In the genomic region with DNA sequence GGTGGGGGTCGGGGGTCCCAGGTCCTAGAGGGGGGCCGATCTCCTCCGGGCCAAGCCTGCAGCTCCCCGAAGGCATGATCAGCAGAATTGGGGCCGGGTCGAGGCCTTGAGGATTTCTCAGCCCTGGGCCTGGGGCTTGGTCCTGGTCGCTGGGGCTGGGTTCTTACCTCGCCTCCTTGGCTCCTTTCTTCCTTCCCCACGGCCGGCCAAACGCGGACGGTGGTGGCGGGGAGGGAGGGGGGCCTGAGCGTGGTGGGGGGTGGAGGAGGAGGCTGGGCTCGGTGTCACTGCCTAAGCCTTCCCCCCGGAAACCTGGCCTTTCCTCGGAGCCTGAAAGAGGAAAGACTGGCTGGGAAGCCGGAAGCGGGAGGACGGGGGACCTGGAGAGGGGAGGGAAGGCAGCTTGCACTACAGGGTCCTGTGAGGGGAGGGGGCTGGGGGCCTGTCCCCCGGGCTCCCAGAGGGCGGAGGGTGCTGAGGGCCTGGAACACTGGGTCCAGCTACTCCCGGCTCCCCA, we compare ENCODE assay signal across 1 cellular context.
TF ChIP-seq lines count a peak whose summit lies in the region.

A gene with protein sequence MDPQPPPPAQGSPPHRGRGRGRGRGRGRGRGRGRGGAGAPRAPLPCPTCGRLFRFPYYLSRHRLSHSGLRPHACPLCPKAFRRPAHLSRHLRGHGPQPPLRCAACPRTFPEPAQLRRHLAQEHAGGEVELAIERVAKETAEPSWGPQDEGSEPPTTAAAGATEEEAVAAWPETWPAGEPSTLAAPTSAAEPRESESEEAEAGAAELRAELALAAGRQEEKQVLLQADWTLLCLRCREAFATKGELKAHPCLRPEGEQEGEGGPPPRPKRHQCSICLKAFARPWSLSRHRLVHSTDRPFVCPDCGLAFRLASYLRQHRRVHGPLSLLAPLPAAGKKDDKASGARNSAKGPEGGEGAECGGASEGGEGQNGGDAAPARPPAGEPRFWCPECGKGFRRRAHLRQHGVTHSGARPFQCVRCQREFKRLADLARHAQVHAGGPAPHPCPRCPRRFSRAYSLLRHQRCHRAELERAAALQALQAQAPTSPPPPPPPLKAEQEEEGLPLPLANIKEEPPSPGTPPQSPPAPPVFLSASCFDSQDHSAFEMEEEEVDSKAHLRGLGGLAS (minus strand): TSS at position 221 of the 517 bp plus-strand sequence. CDS start 1,209 bp downstream, outside the sequence.

TF ChIP-seq in HEK293, 187 proteins besides CTCF, POLR2A, EP300 and RAD21 (continued from another document and continues in another):
- TF ChIP-seq, protein P1, sequence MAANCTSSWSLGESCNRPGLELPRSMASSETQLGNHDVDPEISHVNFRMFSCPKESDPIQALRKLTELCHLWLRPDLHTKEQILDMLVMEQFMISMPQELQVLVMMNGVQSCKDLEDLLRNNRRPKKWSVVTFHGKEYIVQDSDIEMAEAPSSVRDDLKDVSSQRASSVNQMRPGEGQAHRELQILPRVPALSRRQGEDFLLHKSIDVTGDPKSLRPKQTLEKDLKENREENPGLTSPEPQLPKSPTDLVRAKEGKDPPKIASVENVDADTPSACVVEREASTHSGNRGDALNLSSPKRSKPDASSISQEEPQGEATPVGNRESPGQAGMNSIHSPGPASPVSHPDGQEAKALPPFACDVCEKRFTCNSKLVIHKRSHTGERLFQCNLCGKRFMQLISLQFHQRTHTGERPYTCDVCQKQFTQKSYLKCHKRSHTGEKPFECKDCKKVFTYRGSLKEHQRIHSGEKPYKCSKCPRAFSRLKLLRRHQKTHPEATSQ (tag by site-specific recombination; IDR thresholded peaks at IDR 0.05) = 0 out of 2 replicates have a peak, but pooled peaks have one; percentile 26
- TF ChIP-seq TRIM28 (IDR thresholded peaks at IDR 0.05; ENCODE audit: borderline replicate concordance, low read length) (no peak), ZNF555 (tag by site-specific recombination; conservative IDR thresholded peaks at IDR 0.05) (no peak), ZNF76 (tag by site-specific recombination; IDR thresholded peaks at IDR 0.05; ENCODE audit: borderline replicate concordance, low read depth) (peak; percentile 31; the same call in 1 of the 2 replicates), SP7 (tag by site-specific recombination; IDR thresholded peaks at IDR 0.05) (peak; percentile 53), SALL2 (tag by site-specific recombination; IDR thresholded peaks at IDR 0.05; ENCODE audit: borderline replicate concordance) (no peak), ZNF112 (tag by site-specific recombination; IDR thresholded peaks at IDR 0.05) (no peak), ZNF223 (tag by site-specific recombination; IDR thresholded peaks at IDR 0.05) (no peak), ZNF404 (tag by site-specific recombination; IDR thresholded peaks at IDR 0.05) (no peak), ZBTB7A (tag by site-specific recombination; IDR thresholded peaks at IDR 0.05; ENCODE audit: low read depth) (no peak), ZNF37A (tag by site-specific recombination; IDR thresholded peaks at IDR 0.05) (no peak), MYNN (tag by site-specific recombination; IDR thresholded peaks at IDR 0.05; ENCODE audit: borderline replicate concordance) (no peak), SP2 (tag by site-specific recombination; IDR thresholded peaks at IDR 0.05) (peak; percentile 54), IKZF3 (tag by site-specific recombination; IDR thresholded peaks at IDR 0.05) (peak; percentile 94), ZNF48 (tag by site-specific recombination; IDR thresholded peaks at IDR 0.05) (no peak), ZNF132 (tag by site-specific recombination; IDR thresholded peaks at IDR 0.05; ENCODE audit: borderline replicate concordance) (no peak), FEZF1 (tag by site-specific recombination; IDR thresholded peaks at IDR 0.05) (no peak), HOXA7 (CRISPR knock-in tag; IDR thresholded peaks at IDR 0.05; ENCODE audit: borderline replicate concordance) (no peak), ZBTB1 (tag by site-specific recombination; IDR thresholded peaks at IDR 0.05) (no peak)
- TF ChIP-seq, protein P2, sequence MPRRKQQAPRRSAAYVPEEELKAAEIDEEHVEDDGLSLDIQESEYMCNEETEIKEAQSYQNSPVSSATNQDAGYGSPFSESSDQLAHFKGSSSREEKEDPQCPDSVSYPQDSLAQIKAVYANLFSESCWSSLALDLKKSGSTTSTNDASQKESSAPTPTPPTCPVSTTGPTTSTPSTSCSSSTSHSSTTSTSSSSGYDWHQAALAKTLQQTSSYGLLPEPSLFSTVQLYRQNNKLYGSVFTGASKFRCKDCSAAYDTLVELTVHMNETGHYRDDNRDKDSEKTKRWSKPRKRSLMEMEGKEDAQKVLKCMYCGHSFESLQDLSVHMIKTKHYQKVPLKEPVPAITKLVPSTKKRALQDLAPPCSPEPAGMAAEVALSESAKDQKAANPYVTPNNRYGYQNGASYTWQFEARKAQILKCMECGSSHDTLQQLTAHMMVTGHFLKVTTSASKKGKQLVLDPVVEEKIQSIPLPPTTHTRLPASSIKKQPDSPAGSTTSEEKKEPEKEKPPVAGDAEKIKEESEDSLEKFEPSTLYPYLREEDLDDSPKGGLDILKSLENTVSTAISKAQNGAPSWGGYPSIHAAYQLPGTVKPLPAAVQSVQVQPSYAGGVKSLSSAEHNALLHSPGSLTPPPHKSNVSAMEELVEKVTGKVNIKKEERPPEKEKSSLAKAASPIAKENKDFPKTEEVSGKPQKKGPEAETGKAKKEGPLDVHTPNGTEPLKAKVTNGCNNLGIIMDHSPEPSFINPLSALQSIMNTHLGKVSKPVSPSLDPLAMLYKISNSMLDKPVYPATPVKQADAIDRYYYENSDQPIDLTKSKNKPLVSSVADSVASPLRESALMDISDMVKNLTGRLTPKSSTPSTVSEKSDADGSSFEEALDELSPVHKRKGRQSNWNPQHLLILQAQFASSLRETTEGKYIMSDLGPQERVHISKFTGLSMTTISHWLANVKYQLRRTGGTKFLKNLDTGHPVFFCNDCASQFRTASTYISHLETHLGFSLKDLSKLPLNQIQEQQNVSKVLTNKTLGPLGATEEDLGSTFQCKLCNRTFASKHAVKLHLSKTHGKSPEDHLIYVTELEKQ (tag by site-specific recombination; IDR thresholded peaks at IDR 0.05; ENCODE audit: borderline replicate concordance) = 0 out of 2 replicates have a peak, but pooled peaks have one; percentile 24
- TF ChIP-seq, protein P3, sequence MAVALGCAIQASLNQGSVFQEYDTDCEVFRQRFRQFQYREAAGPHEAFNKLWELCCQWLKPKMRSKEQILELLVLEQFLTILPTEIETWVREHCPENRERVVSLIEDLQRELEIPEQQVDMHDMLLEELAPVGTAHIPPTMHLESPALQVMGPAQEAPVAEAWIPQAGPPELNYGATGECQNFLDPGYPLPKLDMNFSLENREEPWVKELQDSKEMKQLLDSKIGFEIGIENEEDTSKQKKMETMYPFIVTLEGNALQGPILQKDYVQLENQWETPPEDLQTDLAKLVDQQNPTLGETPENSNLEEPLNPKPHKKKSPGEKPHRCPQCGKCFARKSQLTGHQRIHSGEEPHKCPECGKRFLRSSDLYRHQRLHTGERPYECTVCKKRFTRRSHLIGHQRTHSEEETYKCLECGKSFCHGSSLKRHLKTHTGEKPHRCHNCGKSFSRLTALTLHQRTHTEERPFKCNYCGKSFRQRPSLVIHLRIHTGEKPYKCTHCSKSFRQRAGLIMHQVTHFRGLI (tag by site-specific recombination; IDR thresholded peaks at IDR 0.05) = no peak
- TF ChIP-seq, protein P4, sequence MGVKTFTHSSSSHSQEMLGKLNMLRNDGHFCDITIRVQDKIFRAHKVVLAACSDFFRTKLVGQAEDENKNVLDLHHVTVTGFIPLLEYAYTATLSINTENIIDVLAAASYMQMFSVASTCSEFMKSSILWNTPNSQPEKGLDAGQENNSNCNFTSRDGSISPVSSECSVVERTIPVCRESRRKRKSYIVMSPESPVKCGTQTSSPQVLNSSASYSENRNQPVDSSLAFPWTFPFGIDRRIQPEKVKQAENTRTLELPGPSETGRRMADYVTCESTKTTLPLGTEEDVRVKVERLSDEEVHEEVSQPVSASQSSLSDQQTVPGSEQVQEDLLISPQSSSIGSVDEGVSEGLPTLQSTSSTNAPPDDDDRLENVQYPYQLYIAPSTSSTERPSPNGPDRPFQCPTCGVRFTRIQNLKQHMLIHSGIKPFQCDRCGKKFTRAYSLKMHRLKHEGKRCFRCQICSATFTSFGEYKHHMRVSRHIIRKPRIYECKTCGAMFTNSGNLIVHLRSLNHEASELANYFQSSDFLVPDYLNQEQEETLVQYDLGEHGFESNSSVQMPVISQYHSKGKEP (tag by site-specific recombination; IDR thresholded peaks at IDR 0.05) = peak; percentile 26; the same call in 1 of the 2 replicates
- TF ChIP-seq, protein P5, sequence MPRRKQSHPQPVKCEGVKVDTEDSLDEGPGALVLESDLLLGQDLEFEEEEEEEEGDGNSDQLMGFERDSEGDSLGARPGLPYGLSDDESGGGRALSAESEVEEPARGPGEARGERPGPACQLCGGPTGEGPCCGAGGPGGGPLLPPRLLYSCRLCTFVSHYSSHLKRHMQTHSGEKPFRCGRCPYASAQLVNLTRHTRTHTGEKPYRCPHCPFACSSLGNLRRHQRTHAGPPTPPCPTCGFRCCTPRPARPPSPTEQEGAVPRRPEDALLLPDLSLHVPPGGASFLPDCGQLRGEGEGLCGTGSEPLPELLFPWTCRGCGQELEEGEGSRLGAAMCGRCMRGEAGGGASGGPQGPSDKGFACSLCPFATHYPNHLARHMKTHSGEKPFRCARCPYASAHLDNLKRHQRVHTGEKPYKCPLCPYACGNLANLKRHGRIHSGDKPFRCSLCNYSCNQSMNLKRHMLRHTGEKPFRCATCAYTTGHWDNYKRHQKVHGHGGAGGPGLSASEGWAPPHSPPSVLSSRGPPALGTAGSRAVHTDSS (tag by site-specific recombination; IDR thresholded peaks at IDR 0.05) = 0 out of 2 replicates have a peak, but pooled peaks have one; percentile 25
- TF ChIP-seq, protein P6, sequence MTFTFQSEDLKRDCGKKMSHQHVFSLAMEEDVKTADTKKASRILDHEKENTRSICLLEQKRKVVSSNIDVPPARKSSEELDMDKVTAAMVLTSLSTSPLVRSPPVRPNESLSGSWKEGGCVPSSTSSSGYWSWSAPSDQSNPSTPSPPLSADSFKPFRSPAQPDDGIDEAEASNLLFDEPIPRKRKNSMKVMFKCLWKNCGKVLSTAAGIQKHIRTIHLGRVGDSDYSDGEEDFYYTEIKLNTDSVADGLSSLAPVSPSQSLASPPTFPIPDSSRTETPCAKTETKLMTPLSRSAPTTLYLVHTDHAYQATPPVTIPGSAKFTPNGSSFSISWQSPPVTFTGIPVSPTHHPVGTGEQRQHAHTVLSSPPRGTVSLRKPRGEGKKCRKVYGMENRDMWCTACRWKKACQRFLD (tag by site-specific recombination; IDR thresholded peaks at IDR 0.05) = no peak
- TF ChIP-seq, protein P7, sequence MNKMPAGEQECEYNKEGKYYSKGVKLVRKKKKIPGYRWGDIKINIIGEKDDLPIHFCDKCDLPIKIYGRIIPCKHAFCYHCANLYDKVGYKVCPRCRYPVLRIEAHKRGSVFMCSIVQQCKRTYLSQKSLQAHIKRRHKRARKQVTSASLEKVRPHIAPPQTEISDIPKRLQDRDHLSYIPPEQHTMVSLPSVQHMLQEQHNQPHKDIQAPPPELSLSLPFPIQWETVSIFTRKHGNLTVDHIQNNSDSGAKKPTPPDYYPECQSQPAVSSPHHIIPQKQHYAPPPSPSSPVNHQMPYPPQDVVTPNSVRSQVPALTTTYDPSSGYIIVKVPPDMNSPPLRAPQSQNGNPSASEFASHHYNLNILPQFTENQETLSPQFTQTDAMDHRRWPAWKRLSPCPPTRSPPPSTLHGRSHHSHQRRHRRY (tag by site-specific recombination; IDR thresholded peaks at IDR 0.05) = no peak
- TF ChIP-seq, protein P8, sequence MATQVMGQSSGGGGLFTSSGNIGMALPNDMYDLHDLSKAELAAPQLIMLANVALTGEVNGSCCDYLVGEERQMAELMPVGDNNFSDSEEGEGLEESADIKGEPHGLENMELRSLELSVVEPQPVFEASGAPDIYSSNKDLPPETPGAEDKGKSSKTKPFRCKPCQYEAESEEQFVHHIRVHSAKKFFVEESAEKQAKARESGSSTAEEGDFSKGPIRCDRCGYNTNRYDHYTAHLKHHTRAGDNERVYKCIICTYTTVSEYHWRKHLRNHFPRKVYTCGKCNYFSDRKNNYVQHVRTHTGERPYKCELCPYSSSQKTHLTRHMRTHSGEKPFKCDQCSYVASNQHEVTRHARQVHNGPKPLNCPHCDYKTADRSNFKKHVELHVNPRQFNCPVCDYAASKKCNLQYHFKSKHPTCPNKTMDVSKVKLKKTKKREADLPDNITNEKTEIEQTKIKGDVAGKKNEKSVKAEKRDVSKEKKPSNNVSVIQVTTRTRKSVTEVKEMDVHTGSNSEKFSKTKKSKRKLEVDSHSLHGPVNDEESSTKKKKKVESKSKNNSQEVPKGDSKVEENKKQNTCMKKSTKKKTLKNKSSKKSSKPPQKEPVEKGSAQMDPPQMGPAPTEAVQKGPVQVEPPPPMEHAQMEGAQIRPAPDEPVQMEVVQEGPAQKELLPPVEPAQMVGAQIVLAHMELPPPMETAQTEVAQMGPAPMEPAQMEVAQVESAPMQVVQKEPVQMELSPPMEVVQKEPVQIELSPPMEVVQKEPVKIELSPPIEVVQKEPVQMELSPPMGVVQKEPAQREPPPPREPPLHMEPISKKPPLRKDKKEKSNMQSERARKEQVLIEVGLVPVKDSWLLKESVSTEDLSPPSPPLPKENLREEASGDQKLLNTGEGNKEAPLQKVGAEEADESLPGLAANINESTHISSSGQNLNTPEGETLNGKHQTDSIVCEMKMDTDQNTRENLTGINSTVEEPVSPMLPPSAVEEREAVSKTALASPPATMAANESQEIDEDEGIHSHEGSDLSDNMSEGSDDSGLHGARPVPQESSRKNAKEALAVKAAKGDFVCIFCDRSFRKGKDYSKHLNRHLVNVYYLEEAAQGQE (tag by site-specific recombination; IDR thresholded peaks at IDR 0.05) = no peak
- TF ChIP-seq, protein P9, sequence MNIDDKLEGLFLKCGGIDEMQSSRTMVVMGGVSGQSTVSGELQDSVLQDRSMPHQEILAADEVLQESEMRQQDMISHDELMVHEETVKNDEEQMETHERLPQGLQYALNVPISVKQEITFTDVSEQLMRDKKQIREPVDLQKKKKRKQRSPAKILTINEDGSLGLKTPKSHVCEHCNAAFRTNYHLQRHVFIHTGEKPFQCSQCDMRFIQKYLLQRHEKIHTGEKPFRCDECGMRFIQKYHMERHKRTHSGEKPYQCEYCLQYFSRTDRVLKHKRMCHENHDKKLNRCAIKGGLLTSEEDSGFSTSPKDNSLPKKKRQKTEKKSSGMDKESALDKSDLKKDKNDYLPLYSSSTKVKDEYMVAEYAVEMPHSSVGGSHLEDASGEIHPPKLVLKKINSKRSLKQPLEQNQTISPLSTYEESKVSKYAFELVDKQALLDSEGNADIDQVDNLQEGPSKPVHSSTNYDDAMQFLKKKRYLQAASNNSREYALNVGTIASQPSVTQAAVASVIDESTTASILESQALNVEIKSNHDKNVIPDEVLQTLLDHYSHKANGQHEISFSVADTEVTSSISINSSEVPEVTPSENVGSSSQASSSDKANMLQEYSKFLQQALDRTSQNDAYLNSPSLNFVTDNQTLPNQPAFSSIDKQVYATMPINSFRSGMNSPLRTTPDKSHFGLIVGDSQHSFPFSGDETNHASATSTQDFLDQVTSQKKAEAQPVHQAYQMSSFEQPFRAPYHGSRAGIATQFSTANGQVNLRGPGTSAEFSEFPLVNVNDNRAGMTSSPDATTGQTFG (tag by site-specific recombination; IDR thresholded peaks at IDR 0.05; ENCODE audit: borderline replicate concordance) = no peak
